Comparison of ENCODE assay signal across 8 cellular contexts in the genomic region with DNA sequence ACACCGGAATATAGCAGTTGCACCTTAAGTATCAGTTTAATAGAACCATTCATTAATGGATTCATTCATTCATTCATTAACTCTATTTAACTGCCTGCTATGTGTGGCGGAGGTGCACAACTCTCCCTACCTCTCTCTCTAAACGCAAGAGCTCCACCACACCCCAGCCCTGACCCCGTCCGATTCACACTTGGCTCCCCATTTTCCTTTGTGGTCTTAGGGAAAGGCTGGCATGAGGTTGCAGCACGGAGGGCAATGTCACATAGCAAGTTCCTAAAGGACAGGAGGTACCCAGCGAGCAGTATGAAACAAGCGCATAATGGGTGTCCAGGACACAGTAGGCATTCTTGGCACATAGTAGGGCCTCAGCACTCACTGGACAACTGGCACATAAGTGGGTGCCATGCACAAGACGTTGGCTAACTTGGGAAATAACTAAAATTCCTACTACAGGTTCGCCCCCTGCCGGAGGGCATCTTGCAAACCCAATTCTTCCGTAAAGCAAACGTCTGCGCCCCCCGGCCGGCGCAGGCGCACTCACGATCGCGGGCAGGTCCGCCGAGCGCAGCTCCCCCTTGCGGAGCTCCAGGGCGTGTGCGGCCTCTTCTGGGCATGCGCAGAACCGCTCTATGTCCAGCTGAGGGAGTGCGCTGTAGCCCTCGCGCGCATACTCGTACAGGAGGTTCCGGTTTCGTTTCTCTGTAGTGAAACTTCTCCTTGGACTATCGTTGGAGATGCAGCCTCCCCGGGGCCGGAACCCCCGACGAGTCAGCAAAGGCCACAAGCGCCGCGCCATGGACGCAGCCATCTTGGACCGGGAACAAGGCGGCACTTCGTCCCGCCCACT. TPM values are rescaled to one million over a fixed set of nuclear protein-coding genes. Genes with fewer than 3 reads are reported as not detected.
DNase-seq lines count a peak whose midpoint lies in the region; ATAC-seq and TF ChIP-seq lines count a peak whose summit lies in the region.

A gene with protein sequence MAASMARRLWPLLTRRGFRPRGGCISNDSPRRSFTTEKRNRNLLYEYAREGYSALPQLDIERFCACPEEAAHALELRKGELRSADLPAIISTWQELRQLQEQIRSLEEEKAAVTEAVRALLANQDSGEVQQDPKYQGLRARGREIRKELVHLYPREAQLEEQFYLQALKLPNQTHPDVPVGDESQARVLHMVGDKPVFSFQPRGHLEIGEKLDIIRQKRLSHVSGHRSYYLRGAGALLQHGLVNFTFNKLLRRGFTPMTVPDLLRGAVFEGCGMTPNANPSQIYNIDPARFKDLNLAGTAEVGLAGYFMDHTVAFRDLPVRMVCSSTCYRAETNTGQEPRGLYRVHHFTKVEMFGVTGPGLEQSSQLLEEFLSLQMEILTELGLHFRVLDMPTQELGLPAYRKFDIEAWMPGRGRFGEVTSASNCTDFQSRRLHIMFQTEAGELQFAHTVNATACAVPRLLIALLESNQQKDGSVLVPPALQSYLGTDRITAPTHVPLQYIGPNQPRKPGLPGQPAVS (minus strand): TSS at position 835 of the 847 bp plus-strand sequence. CDS start 27 bp downstream, at position 808.

- no peaks in the 10 kb centered on the region for H3K9me3 ChIP-seq in gastroesophageal sphincter
- no peaks in the 10 kb centered on the region for H3K9me3 ChIP-seq in neutrophil
- H3K9me3 ChIP-seq in suprapubic skin, result no peaks in the 10 kb centered on the region

- peaks cover 13% of the 10 kb centered on the region for H3K36me3 ChIP-seq in GM06990 (ENCODE audit: control insufficient read depth, insufficient read depth, low read length)
- peaks cover 0 to 46% of the 10 kb centered on the region in 2 donors for H3K36me3 ChIP-seq in gastroesophageal sphincter
- no peaks in the 10 kb centered on the region for H3K36me3 ChIP-seq in neutrophil
- peaks cover 25% of the 10 kb centered on the region for H3K36me3 ChIP-seq in suprapubic skin

- H3K4me1 ChIP-seq in gastroesophageal sphincter (peaks cover 0 to 37% (median 10%) of the 10 kb centered on the region in 3 donors), neutrophil (ENCODE audit: control insufficient read depth in 1 of 2, insufficient read depth in 1 of 2, low read depth in 1 of 2, low read length in 1 of 2) (peaks cover 15 to 17% of the 10 kb centered on the region in 2 experiments), suprapubic skin (peaks cover 15% of the 10 kb centered on the region)

- intact Hi-C loops in activated naive CD4-positive, alpha-beta T cell treated with anti-CD3 and anti-CD28 coated beads for 36 hours (cut with micrococcal nuclease), result loop anchor here (1.0 to 2.0 kb wide), 12 partner anchors 31 to 595 kb away; a partner anchor contains a TSS

- TF ChIP-seq CTCF in GM06990 (IDR thresholded peaks at IDR 0.05; ENCODE audit: insufficient read depth, low read length, poor library complexity, severe bottlenecking), result peak; percentile 100
- peak; percentile 98 to 99 (median 98) for TF ChIP-seq CTCF in gastroesophageal sphincter (IDR thresholded peaks at IDR 0.05)
- TF ChIP-seq CTCF in neutrophil (IDR thresholded peaks at IDR 0.05), result peak; percentile 99
- TF ChIP-seq CTCF in suprapubic skin (IDR thresholded peaks at IDR 0.05), result peak; percentile 99 to 100

- H3K27me3 Mint-ChIP-seq in activated naive CD4-positive, alpha-beta T cell treated with anti-CD3 and anti-CD28 coated beads for 36 hours (ENCODE audit: low read depth), result no peaks in the 10 kb centered on the region

- 9 to 10% methylated on average over 8 of the region's 49 CpGs for WGBS in gastroesophageal sphincter (ENCODE audit: low coverage in 1 of 2), 2 donors
- WGBS in suprapubic skin, result 10% methylated on average over 9 of the region's 49 CpGs

- H3K27ac Mint-ChIP-seq in activated naive CD4-positive, alpha-beta T cell treated with anti-CD3 and anti-CD28 coated beads for 36 hours, result peak within 1 kb of the TSS; percentile 96

- H3K9me3 Mint-ChIP-seq in activated naive CD4-positive, alpha-beta T cell treated with anti-CD3 and anti-CD28 coated beads for 36 hours, result peaks cover 4% of the 10 kb centered on the region

- peak within 1 kb of the TSS; percentile 95 for H3K4me3 ChIP-seq in GM06990 (replicated peaks; ENCODE audit: low read depth, low read length)
- H3K4me3 ChIP-seq in gastroesophageal sphincter, result peak within 1 kb of the TSS; percentile 51 to 71
- H3K4me3 ChIP-seq in neutrophil (ENCODE audit: low read depth in 1 of 2, low read length in 1 of 2), result peak within 1 kb of the TSS; percentile 94 to 97
- H3K4me3 ChIP-seq in suprapubic skin, result peak within 1 kb of the TSS; percentile 72

- H3K27me3 ChIP-seq in GM06990 (replicated peaks; ENCODE audit: control insufficient read depth, insufficient read depth, low read length) (no peaks in the 10 kb centered on the region), gastroesophageal sphincter (no peaks in the 10 kb centered on the region), neutrophil (no peaks in the 10 kb centered on the region), suprapubic skin (no peaks in the 10 kb centered on the region)

- peak in 1 of 2 donors; percentile 7 for TF ChIP-seq POLR2A in gastroesophageal sphincter (IDR thresholded peaks at IDR 0.05)
- no peak for TF ChIP-seq POLR2A in suprapubic skin (IDR thresholded peaks at IDR 0.05)

- CTCF ChIA-PET in activated naive CD4-positive, alpha-beta T cell treated with anti-CD3 and anti-CD28 coated beads for 36 hours (lab: Charles Lee), result interaction anchor here (0.6 to 2.4 kb wide), 23 partner anchors 9 to 527 kb away, joined by 3 to 22 read pairs (median 4); a partner anchor contains a TSS

- DNase-seq in GM06990 (ENCODE audit: extremely low read depth, insufficient read length) (no peak), NAMALWA (ENCODE audit: low spot score) (peak; percentile 93), SK-MEL-5 (ENCODE audit: low read depth, low spot score) (peak; percentile 91), suprapubic skin (ENCODE audit: low spot score in 2 of 2) (peak; percentile 96)
- DNase-seq in activated naive CD4-positive, alpha-beta T cell treated with anti-CD3 and anti-CD28 coated beads for 36 hours, result peak; percentile 94

- H3K4me3 Mint-ChIP-seq in activated naive CD4-positive, alpha-beta T cell treated with anti-CD3 and anti-CD28 coated beads for 36 hours, result peak within 1 kb of the TSS; percentile 98

- peak; percentile 55 for ATAC-seq in HG02571 (IDR thresholded peaks at IDR 0.05; ENCODE audit: unreplicated experiment)
- ATAC-seq in gastroesophageal sphincter, result peak; percentile 92

- peak within 1 kb of the TSS; percentile 55 to 92 (median 85) for H3K27ac ChIP-seq in gastroesophageal sphincter
- H3K27ac ChIP-seq in neutrophil, result peak within 1 kb of the TSS; percentile 58
- H3K27ac ChIP-seq in suprapubic skin, result peak within 1 kb of the TSS; percentile 86

- peaks cover 41% of the 10 kb centered on the region for H3K4me1 Mint-ChIP-seq in activated naive CD4-positive, alpha-beta T cell treated with anti-CD3 and anti-CD28 coated beads for 36 hours (ENCODE audit: low read depth)

- TF ChIP-seq EP300 in gastroesophageal sphincter (IDR thresholded peaks at IDR 0.05) (no peak), suprapubic skin (IDR thresholded peaks at IDR 0.05) (no peak)

- peaks cover 31% of the 10 kb centered on the region for H3K36me3 Mint-ChIP-seq in activated naive CD4-positive, alpha-beta T cell treated with anti-CD3 and anti-CD28 coated beads for 36 hours (ENCODE audit: low read depth)

- in situ Hi-C loops in SK-MEL-5 (cut with HindIII; ENCODE audit: low pct_unique_long_range_greater_than_20kb, low sequenced_read_pairs), result no loop called here

RNA-seq across cellular contexts. Expression of the gene that starts here (rescaled TPM):
- total RNA-seq in SK-MEL-5 (2014; rRNA removed; shearing (Covaris generic)), result 19.0 and 22.7 TPM in 2 replicates
- 30.7 and 42.5 TPM in 2 replicates for polyA plus RNA-seq in SK-MEL-5 (2015; cell fraction: cytosol; rRNA removed)
- 192 and 264 TPM in 2 replicates for polyA plus RNA-seq in SK-MEL-5 (2015; cell fraction: nucleus; rRNA removed)
- total RNA-seq in activated naive CD4-positive, alpha-beta T cell treated with anti-CD3 and anti-CD28 coated beads for 36 hours, result 10 to 100 TPM; 43.6 to 52.6 TPM
- total RNA-seq in gastroesophageal sphincter (10 to 100 TPM in 3 of 4 donors, 1 to 10 TPM in 1; 9.9 to 13.7 (median 11.9) TPM), suprapubic skin (10 to 100 TPM; 18.5 to 36.4 (median 29.2) TPM)
